ENCODE assay signal across 8 cellular contexts in genomic region chr16:15219679-15220611, GRCh38.
A peak's percentile ranks its signal among the peaks of the same experiment; 100 is the strongest.
DNase-seq lines count a peak whose midpoint lies in the region; TF ChIP-seq lines count a peak whose summit lies in the region.
"Not testable (repeated sequence)": the region's sequence is repeated elsewhere in the genome, so short reads cannot be mapped to it uniquely, and the experiment has no call there.

No MANE protein-coding gene starts in this region.

- H3K27me3 ChIP-seq in HL-60 (ENCODE audit: insufficient read depth, poor library complexity, severe bottlenecking); OCI-LY3 (ENCODE audit: low read depth, low read length); neutrophil: not testable (repeated sequence)

- not testable (repeated sequence) for H3K9me3 ChIP-seq in OCI-LY3 (ENCODE audit: insufficient read depth, low read length); neutrophil

- H3K4me1 ChIP-seq in OCI-LY3 (ENCODE audit: low read length); neutrophil (ENCODE audit: control insufficient read depth in 1 of 2, insufficient read depth in 1 of 2, low read depth in 1 of 2, low read length in 1 of 2): not testable (repeated sequence)

- H3K4me2 ChIP-seq in OCI-LY3 (ENCODE audit: low read length): not testable (repeated sequence)

- not testable (repeated sequence) for H3K27ac Mint-ChIP-seq in immature natural killer cell, type B pancreatic cell

- H2AFZ ChIP-seq in OCI-LY3 (ENCODE audit: low read depth, low read length): not testable (repeated sequence)

- H3K27me3 Mint-ChIP-seq in immature natural killer cell (ENCODE audit: low read depth in 3 of 3); type B pancreatic cell: not testable (repeated sequence)

- peak; percentile 7 for DNase-seq in ELR (ENCODE audit: low read depth)
- not testable (repeated sequence) for DNase-seq in HL-60 (ENCODE audit: low read depth in 1 of 2, low spot score in 1 of 2); type B pancreatic cell (ENCODE audit: extremely low spot score, unreplicated experiment)
- peak; percentile 20 for DNase-seq in activated T-cell treated with anti-CD3 and anti-CD28 coated beads, Interleukin-2, amount 50 U/mL, for 1 hour
- peak; percentile 52 for DNase-seq in ecto neural progenitor cell (ENCODE audit: low spot score)
- DNase-seq in immature natural killer cell: peak in 2 of 3 donors; percentile 3 to 4

- not testable (repeated sequence) for H3K27ac ChIP-seq in HL-60 (replicated peaks); OCI-LY3 (ENCODE audit: low read length); neutrophil

- not testable (repeated sequence) for H4K20me1 ChIP-seq in OCI-LY3 (ENCODE audit: insufficient read depth, low read length)

- H3K4me3 ChIP-seq in HL-60 (replicated peaks; ENCODE audit: insufficient read depth, low read length); OCI-LY3 (ENCODE audit: low read length); neutrophil (ENCODE audit: low read depth in 1 of 2, low read length in 1 of 2): not testable (repeated sequence)

- H3K36me3 ChIP-seq in OCI-LY3 (replicated peaks; ENCODE audit: low read depth, low read length); neutrophil: not testable (repeated sequence)

- TF ChIP-seq CTCF in HL-60 (IDR thresholded peaks at IDR 0.05; ENCODE audit: insufficient read depth, low read length): peak; percentile 71
- TF ChIP-seq CTCF in OCI-LY3 (IDR thresholded peaks at IDR 0.05; ENCODE audit: low read depth, low read length): peak; percentile 44
- TF ChIP-seq CTCF in neutrophil (IDR thresholded peaks at IDR 0.05): peak; percentile 33
- TF ChIP-seq CTCF in type B pancreatic cell (conservative IDR thresholded peaks at IDR 0.05): peak; percentile 78

- not testable (repeated sequence) for H3K79me2 ChIP-seq in OCI-LY3 (ENCODE audit: low read length)

- H3K9me3 Mint-ChIP-seq in immature natural killer cell, type B pancreatic cell: not testable (repeated sequence)

- not testable (repeated sequence) for H3K4me1 Mint-ChIP-seq in immature natural killer cell; type B pancreatic cell (ENCODE audit: unreplicated experiment)

- H3K9ac ChIP-seq in OCI-LY3 (ENCODE audit: low read length): not testable (repeated sequence)

- H3K4me3 Mint-ChIP-seq in immature natural killer cell, type B pancreatic cell: not testable (repeated sequence)

- not testable (repeated sequence) for H3K36me3 Mint-ChIP-seq in immature natural killer cell, type B pancreatic cell
